In the genomic region with DNA sequence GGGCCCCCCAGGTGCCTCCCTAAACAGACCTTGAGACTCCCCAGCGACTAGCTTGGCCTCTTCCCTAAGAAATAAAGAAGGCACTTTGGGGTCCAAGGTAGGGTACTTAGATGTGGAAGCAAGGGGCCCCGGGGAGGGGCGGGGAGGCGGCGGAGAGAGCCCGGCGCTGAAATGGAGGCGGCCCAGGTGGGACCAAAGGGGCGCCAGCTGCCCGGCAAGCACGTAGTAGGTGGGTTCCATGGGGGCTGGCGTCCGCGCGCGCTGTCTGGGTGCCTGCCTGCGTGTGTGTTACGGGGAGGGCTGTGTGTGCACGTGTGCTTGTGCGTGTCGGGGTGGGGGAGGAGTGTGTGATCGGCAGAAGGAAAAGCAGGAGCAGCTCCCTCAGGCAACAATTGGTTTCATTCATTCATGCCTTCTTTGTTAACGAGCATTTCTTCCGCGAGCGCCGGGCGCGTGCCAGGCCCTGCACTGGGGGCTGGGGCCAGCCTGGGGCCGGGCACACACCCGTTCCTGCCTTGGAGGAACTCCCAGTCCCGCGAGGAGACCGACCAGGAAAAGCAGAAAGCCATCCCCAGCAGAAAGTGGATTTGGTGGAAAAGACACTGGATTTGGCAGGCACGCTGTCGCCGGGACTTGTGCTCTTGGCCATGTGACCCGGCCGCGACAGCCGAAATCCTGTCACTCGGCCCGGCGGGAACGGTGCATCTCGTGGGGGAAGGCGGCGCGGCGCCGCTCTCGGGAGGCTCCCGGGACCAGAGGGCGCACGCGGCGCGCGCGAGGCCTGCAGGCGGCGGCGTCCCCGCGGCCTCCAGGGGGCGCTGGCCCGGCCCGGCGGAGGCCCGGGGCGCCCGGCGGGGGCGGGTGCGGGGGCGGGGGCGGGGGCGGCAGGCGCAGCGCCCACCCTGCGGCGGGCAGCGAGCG, we compare ENCODE assay signal across 9 cellular contexts. TPM values are rescaled to one million over a fixed set of nuclear protein-coding genes. Genes with fewer than 3 reads are reported as not detected.
DNase-seq lines count a peak whose midpoint lies in the region; ATAC-seq and TF ChIP-seq lines count a peak whose summit lies in the region.
"Had no signal": no experiment of that assay in that cellular context is flagged by ENCODE, and none has a peak within 500 bp of the region (broad histone marks: within the 10 kb centered on the region; RNA-seq: fewer than 3 reads in every experiment).

No MANE protein-coding gene starts in this region.

- no peaks in the 10 kb centered on the region for H3K4me1 ChIP-seq in NT2/D1 (ENCODE audit: insufficient read depth, insufficient read length)

- H3K27me3 ChIP-seq in NT2/D1 (ENCODE audit: insufficient read depth, insufficient read length) = peaks cover 76% of the 10 kb centered on the region

- intact Hi-C loops in sciatic nerve (cut with DNase I) = no loop called here

- H3K36me3 ChIP-seq in NT2/D1 (ENCODE audit: insufficient read depth, insufficient read length, low read length) = no peaks in the 10 kb centered on the region

- no peak for TF ChIP-seq CTCF in fibroblast of the aortic adventitia (IDR thresholded peaks at IDR 0.05; ENCODE audit: insufficient read depth, low read length)

- peak in 2 of 3 experiments; percentile 11 to 21 for DNase-seq in NCI-H1417 (lab: John Stamatoyannopoulos, UW)
- no peak for DNase-seq in NCI-H1417 treated with DMSO at 0.1 percent for 48 hours (lab: John Stamatoyannopoulos, UW)
- DNase-seq in NT2/D1 (ENCODE audit: low read depth, low spot score) = no peak
- DNase-seq in fibroblast of the aortic adventitia (ENCODE audit: low read depth) = no peak
- DNase-seq in sciatic nerve (ENCODE audit: low spot score) = peak; percentile 51
- no peak for DNase-seq in NCI-H446 treated with DMSO at 0.1 percent for 48 hours (lab: John Stamatoyannopoulos, UW)
- DNase-seq in stimulated activated CD4-positive, alpha-beta T cell treated with anti-CD3 and anti-CD28 coated beads, Interleukin-1b, Interleukin-23, amount 100 ng/mL, for 48 hours = no peak
- DNase-seq: activated T-cell treated with anti-CD3 and anti-CD28 coated beads, Interleukin-2, amount 50 U/mL, for 1 hour had no signal

- ATAC-seq in sciatic nerve (no peak), HG03457 (IDR thresholded peaks at IDR 0.05; ENCODE audit: unreplicated experiment) (no peak)

- peak overlapping the region; percentile 21 for H3K9ac ChIP-seq in NT2/D1 (ENCODE audit: insufficient read length, low read depth)

- no peaks in the 10 kb centered on the region for H3K9me3 ChIP-seq in NT2/D1 (ENCODE audit: insufficient read depth, low read length)

- H3K4me3 ChIP-seq in NT2/D1 (ENCODE audit: insufficient read length, low read depth) = peak overlapping the region; percentile 4
- H3K4me3 ChIP-seq in fibroblast of the aortic adventitia (ENCODE audit: low read depth, low read length) = peak overlapping the region; percentile 37

RNA-seq across cellular contexts. Expression of gene DUSP9, which starts 3.3 kb away (rescaled TPM):
- total RNA-seq in fibroblast of the aortic adventitia (ENCODE audit: low replicate concordance) (not detected in 2 replicates), sciatic nerve (0.13 TPM)

RNA-seq across cellular contexts. Expression of gene PNCK, which starts 29.9 kb away (rescaled TPM):
- 0.33 TPM in 1 of 2 replicates, not detected in the other for total RNA-seq in fibroblast of the aortic adventitia (ENCODE audit: low replicate concordance)
- total RNA-seq in sciatic nerve = 1.6 TPM

RNA-seq across cellular contexts. Expression of gene SLC6A8, which starts 44.0 kb away (rescaled TPM):
- 5.6 and 8.8 TPM in 2 replicates for total RNA-seq in fibroblast of the aortic adventitia (ENCODE audit: low replicate concordance)
- 23.2 TPM for total RNA-seq in sciatic nerve

RNA-seq across cellular contexts. Expression of gene CCNQ, which starts 44.8 kb away (rescaled TPM):
- total RNA-seq in fibroblast of the aortic adventitia (ENCODE audit: low replicate concordance) (2.5 and 14.5 TPM in 2 replicates), sciatic nerve (11.9 TPM)

Comparison
In these comparisons a context has a peak if more than half of its experiments do, and no peak if none do; other contexts are left out.
1. DNase-seq: peak in NCI-H1417 (2 of 3) and sciatic nerve (single experiment); none in NCI-H1417 treated with DMSO at 0.1 percent for 48 hours (single experiment), NT2/D1 (single experiment), fibroblast of the aortic adventitia (single experiment), NCI-H446 treated with DMSO at 0.1 percent for 48 hours (single experiment) and stimulated activated CD4-positive, alpha-beta T cell treated with anti-CD3 and anti-CD28 coated beads, Interleukin-1b, Interleukin-23, amount 100 ng/mL, for 48 hours (single experiment).